8 cellular contexts compared by ENCODE assay signal in genomic region chrX:49627030-49627777, GRCh38. TPM values are rescaled to one million over a fixed set of nuclear protein-coding genes. Genes with fewer than 3 reads are reported as not detected.
DNase-seq lines count a peak whose midpoint lies in the region; ATAC-seq and TF ChIP-seq lines count a peak whose summit lies in the region.

No MANE protein-coding gene starts in this region.

- no peaks in the 10 kb centered on the region for H3K9me3 Mint-ChIP-seq in type B pancreatic cell

- H3K27ac Mint-ChIP-seq in T-helper 17 cell = no peak overlapping the region
- no peak overlapping the region for H3K27ac Mint-ChIP-seq in type B pancreatic cell

- peak; percentile 36 for TF ChIP-seq CTCF in type B pancreatic cell (conservative IDR thresholded peaks at IDR 0.05)

- no peaks in the 10 kb centered on the region for H3K9me3 ChIP-seq in T-helper 17 cell (ENCODE audit: control insufficient read depth, low read length, poor library complexity, severe bottlenecking)

- H3K36me3 Mint-ChIP-seq in T-helper 17 cell (ENCODE audit: low read depth) = peaks cover 2% of the 10 kb centered on the region
- H3K36me3 Mint-ChIP-seq in type B pancreatic cell = no peaks in the 10 kb centered on the region

- peak; percentile 50 for ATAC-seq in left ventricle myocardium superior
- no peak for ATAC-seq in left cardiac atrium
- peak; percentile 66 for ATAC-seq in T-helper 17 cell
- ATAC-seq in left colon = no peak

- no peaks in the 10 kb centered on the region for H3K27me3 Mint-ChIP-seq in T-helper 17 cell
- no peaks in the 10 kb centered on the region for H3K27me3 Mint-ChIP-seq in type B pancreatic cell

- H3K4me3 Mint-ChIP-seq in T-helper 17 cell = peak overlapping the region; percentile 75
- H3K4me3 Mint-ChIP-seq in type B pancreatic cell = no peak overlapping the region

- DNase-seq in left ventricle myocardium superior (no peak), left cardiac atrium (no peak), T-helper 17 cell (peak in 1 of 3 donors; percentile 13), foreskin melanocyte (peak; percentile 66), type B pancreatic cell (ENCODE audit: extremely low spot score, unreplicated experiment) (no peak), left colon (no peak), SHP77 treated with DMSO at 0.1 percent for 48 hours (lab: John Stamatoyannopoulos, UW) (no peak)
- no peak for DNase-seq in NK-92 treated with Interleukin-12 subunit alpha and Interleukin-12 subunit beta, amount 100 ng/mL, for 24 hours (lab: John Stamatoyannopoulos, UW)

- intact Hi-C loops in left ventricle myocardium superior (cut with micrococcal nuclease) (no loop called here), left cardiac atrium (cut with DNase I) (no loop called here), left colon (cut with DNase I, micrococcal nuclease) (no loop called here)

- H3K4me1 Mint-ChIP-seq in T-helper 17 cell (no peaks in the 10 kb centered on the region), type B pancreatic cell (ENCODE audit: unreplicated experiment) (no peaks in the 10 kb centered on the region)

RNA-seq across cellular contexts. Expression of gene GAGE1, which starts 28.4 kb away (rescaled TPM):
- total RNA-seq in left ventricle myocardium superior = not detected
- total RNA-seq in left cardiac atrium = not detected
- total RNA-seq in T-helper 17 cell = not detected
- total RNA-seq in type B pancreatic cell (ENCODE audit: low replicate concordance) = not detected in 2 replicates
- total RNA-seq in left colon = not detected

RNA-seq across cellular contexts. Expression of gene GAGE2A, which starts 37.9 kb away (rescaled TPM):
- total RNA-seq in left ventricle myocardium superior (not detected), left cardiac atrium (not detected), T-helper 17 cell (not detected), type B pancreatic cell (ENCODE audit: low replicate concordance) (not detected in 2 replicates), left colon (not detected)

RNA-seq across cellular contexts. Expression of gene GAGE12H, which starts 47.5 kb away (rescaled TPM):
- not detected for total RNA-seq in left ventricle myocardium superior
- not detected for total RNA-seq in left cardiac atrium
- total RNA-seq in T-helper 17 cell = not detected
- total RNA-seq in type B pancreatic cell (ENCODE audit: low replicate concordance) = not detected in 2 replicates
- total RNA-seq in left colon = not detected

RNA-seq across cellular contexts. Expression of gene GAGE12G, which starts 57.0 kb away (rescaled TPM):
- not detected for total RNA-seq in left ventricle myocardium superior
- total RNA-seq in left cardiac atrium = not detected
- not detected for total RNA-seq in T-helper 17 cell
- not detected in 2 replicates for total RNA-seq in type B pancreatic cell (ENCODE audit: low replicate concordance)
- total RNA-seq in left colon = not detected

Comparison
In these comparisons a context has a peak if more than half of its experiments do, and no peak if none do; other contexts are left out.
1. ATAC-seq: peak in left ventricle myocardium superior (single experiment) and T-helper 17 cell (single experiment); none in left cardiac atrium (0 of 2) and left colon (single experiment).